Comparison of ENCODE assay signal across 40 cellular contexts in the genomic region with DNA sequence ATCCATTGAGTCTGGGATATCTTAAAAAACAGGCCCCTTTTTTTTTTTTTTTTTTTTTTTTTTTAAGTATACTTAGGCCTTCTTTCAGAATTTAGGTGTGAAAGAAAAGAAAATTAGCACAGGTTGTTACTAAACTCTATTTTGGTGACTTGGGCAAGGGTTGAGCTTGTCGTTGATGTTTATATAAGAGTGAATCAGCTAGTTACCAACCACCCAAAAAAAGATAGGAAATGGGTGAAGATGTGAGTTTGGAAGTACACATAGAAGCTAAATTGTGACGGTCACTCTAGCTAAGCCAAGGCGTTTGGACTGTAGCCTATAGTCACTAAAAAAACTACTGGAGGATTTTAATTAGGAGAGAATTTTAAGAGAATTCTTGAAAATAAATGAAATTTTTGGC.
"Had no signal": no experiment of that assay in that cellular context is flagged by ENCODE, and none has a peak within 500 bp of the region (broad histone marks: within the 10 kb centered on the region; RNA-seq: fewer than 3 reads in every experiment).

No MANE protein-coding gene starts in this region.

- ATAC-seq: activated naive CD4-positive, alpha-beta T cell treated with anti-CD3 and anti-CD28 coated beads, Interleukin-2, amount 50 U/mL, for 72 hours; activated naive CD8-positive, alpha-beta T cell treated with anti-CD3 and anti-CD28 coated beads, Interleukin-2, amount 50 U/mL, for 24 hours; activated T-cell treated with anti-CD3 and anti-CD28 coated beads, Interleukin-2, amount 50 U/mL, for 4 hours; activated T-cell treated with anti-CD3 and anti-CD28 coated beads, Interleukin-2, amount 50 U/mL, for 72 hours; activated T-helper 17 cell treated with anti-CD3 and anti-CD28 coated beads, Interleukin-2, amount 50 U/mL, for 72 hours; body of pancreas had no signal

- FAIRE-seq: astrocyte, bronchial epithelial cell had no signal

- H3K4me1 ChIP-seq: adrenal gland, ascending aorta, body of pancreas, breast epithelium had no signal

- H3K36me3 ChIP-seq: adrenal gland, ascending aorta, brain microvascular endothelial cell, breast epithelium, cardiac muscle cell had no signal

- H3K27ac Mint-ChIP-seq: activated naive CD4-positive, alpha-beta T cell treated with anti-CD3 and anti-CD28 coated beads for 36 hours; activated naive CD4-positive, alpha-beta T cell treated with anti-CD3 and anti-CD28 coated beads, Interleukin-2, amount 10 ng/mL, durations not matched to agents 7 days and 5 days; activated naive CD4-positive, alpha-beta T cell treated with anti-CD3 and anti-CD28 coated beads, Interleukin-2, amount 50 U/mL, for 24 hours; activated naive CD4-positive, alpha-beta T cell treated with anti-CD3 and anti-CD28 coated beads, Interleukin-2, amount 50 U/mL, for 72 hours; activated naive CD8-positive, alpha-beta T cell; activated naive CD8-positive, alpha-beta T cell treated with anti-CD3 and anti-CD28 coated beads for 36 hours; activated naive CD8-positive, alpha-beta T cell treated with anti-CD3 and anti-CD28 coated beads, Interleukin-2, amount 10 ng/mL, durations not matched to agents 7 days and 5 days; activated naive CD8-positive, alpha-beta T cell treated with anti-CD3 and anti-CD28 coated beads, Interleukin-2, amount 50 U/mL, for 24 hours; activated T-cell treated with anti-CD3 and anti-CD28 coated beads, Interleukin-2, amount 50 U/mL, for 24 hours; activated T-cell treated with anti-CD3 and anti-CD28 coated beads, Interleukin-2, amount 50 U/mL, for 72 hours; activated T-helper 1 cell treated with anti-CD3 and anti-CD28 coated beads, Interleukin-12 subunit alpha, Interleukin-12 subunit beta, Interleukin-2, Interleukin-4 antibody, amounts not matched to agents 30 ng/mL and 10 ng/mL and 1 ng/mL, durations not matched to agents 14 hours and 24 hours and 36 hours; activated T-helper 17 cell treated with anti-CD3 and anti-CD28 coated beads, Interleukin-2, amount 50 U/mL, for 72 hours; activated T-helper 2 cell treated with anti-CD3 and anti-CD28 coated beads, Interferon-gamma antibody, Interleukin-2, Interleukin-4, amounts not matched to agents 10 μg/mL and 5 μg/mL and 100 μg/mL, durations not matched to agents 14 hours and 24 hours and 36 hours; brain had no signal

- H3K27me3 ChIP-seq: adrenal gland, ascending aorta, body of pancreas, brain microvascular endothelial cell, breast epithelium, cardiac muscle cell had no signal

- H3K4me1 Mint-ChIP-seq: activated naive CD4-positive, alpha-beta T cell treated with anti-CD3 and anti-CD28 coated beads, Interleukin-2, amount 10 ng/mL, durations not matched to agents 7 days and 5 days; activated naive CD4-positive, alpha-beta T cell treated with anti-CD3 and anti-CD28 coated beads, Interleukin-2, amount 50 U/mL, for 24 hours; activated naive CD8-positive, alpha-beta T cell treated with anti-CD3 and anti-CD28 coated beads for 36 hours; activated naive CD8-positive, alpha-beta T cell treated with anti-CD3 and anti-CD28 coated beads, Interleukin-2, amount 10 ng/mL, durations not matched to agents 7 days and 5 days; activated naive CD8-positive, alpha-beta T cell treated with anti-CD3 and anti-CD28 coated beads, Interleukin-2, amount 50 U/mL, for 24 hours; activated T-helper 17 cell treated with anti-CD3 and anti-CD28 coated beads, Interleukin-2, amount 50 U/mL, for 72 hours; brain; central memory CD8-positive, alpha-beta T cell had no signal

- H3K4me3 Mint-ChIP-seq: activated naive CD4-positive, alpha-beta T cell treated with anti-CD3 and anti-CD28 coated beads for 36 hours; activated naive CD4-positive, alpha-beta T cell treated with anti-CD3 and anti-CD28 coated beads, Interleukin-2, amount 10 ng/mL, durations not matched to agents 7 days and 5 days; activated naive CD4-positive, alpha-beta T cell treated with anti-CD3 and anti-CD28 coated beads, Interleukin-2, amount 50 U/mL, for 24 hours; activated naive CD8-positive, alpha-beta T cell; activated naive CD8-positive, alpha-beta T cell treated with anti-CD3 and anti-CD28 coated beads for 36 hours; activated naive CD8-positive, alpha-beta T cell treated with anti-CD3 and anti-CD28 coated beads, Interleukin-2, amount 10 ng/mL, durations not matched to agents 7 days and 5 days; activated naive CD8-positive, alpha-beta T cell treated with anti-CD3 and anti-CD28 coated beads, Interleukin-2, amount 50 U/mL, for 24 hours; activated T-cell treated with anti-CD3 and anti-CD28 coated beads, Interleukin-2, amount 50 U/mL, for 24 hours; activated T-cell treated with anti-CD3 and anti-CD28 coated beads, Interleukin-2, amount 50 U/mL, for 4 hours; activated T-cell treated with anti-CD3 and anti-CD28 coated beads, Interleukin-2, amount 50 U/mL, for 72 hours; activated T-helper 1 cell treated with anti-CD3 and anti-CD28 coated beads, Interleukin-12 subunit alpha, Interleukin-12 subunit beta, Interleukin-2, Interleukin-4 antibody, amounts not matched to agents 30 ng/mL and 10 ng/mL and 1 ng/mL, durations not matched to agents 14 hours and 24 hours and 36 hours; activated T-helper 17 cell treated with anti-CD3 and anti-CD28 coated beads, Interleukin-2, amount 50 U/mL, for 72 hours; brain; central memory CD8-positive, alpha-beta T cell had no signal

- H3K9me3 Mint-ChIP-seq: activated naive CD4-positive, alpha-beta T cell treated with anti-CD3 and anti-CD28 coated beads for 36 hours; activated T-helper 17 cell treated with anti-CD3 and anti-CD28 coated beads, Interleukin-2, amount 50 U/mL, for 72 hours had no signal

- H3K36me3 Mint-ChIP-seq: activated naive CD4-positive, alpha-beta T cell treated with anti-CD3 and anti-CD28 coated beads, Interleukin-2, amount 10 ng/mL, durations not matched to agents 7 days and 5 days; activated naive CD4-positive, alpha-beta T cell treated with anti-CD3 and anti-CD28 coated beads, Interleukin-2, amount 50 U/mL, for 24 hours; activated naive CD8-positive, alpha-beta T cell; activated naive CD8-positive, alpha-beta T cell treated with anti-CD3 and anti-CD28 coated beads for 36 hours; activated naive CD8-positive, alpha-beta T cell treated with anti-CD3 and anti-CD28 coated beads, Interleukin-2, amount 10 ng/mL, durations not matched to agents 7 days and 5 days; brain had no signal

- H3K4me3 ChIP-seq: adrenal gland, ascending aorta, body of pancreas, breast epithelium, cardiac muscle cell had no signal

- H3K9me3 ChIP-seq: adrenal gland, ascending aorta, body of pancreas, breast epithelium had no signal

- DNase-seq: activated effector memory CD4-positive, alpha-beta T cell treated with anti-CD3 and anti-CD28 coated beads, Interleukin-2, amount 50 U/mL, for 16 hours; activated effector memory CD4-positive, alpha-beta T cell treated with Interleukin-2 at 50 U/mL for 16 hours; activated gamma-delta T cell; activated gamma-delta T cell treated with Interleukin-2 at 50 U/mL for 16 hours; activated naive CD4-positive, alpha-beta T cell; activated naive CD4-positive, alpha-beta T cell treated with anti-CD3 and anti-CD28 coated beads for 36 hours; activated naive CD4-positive, alpha-beta T cell treated with anti-CD3 and anti-CD28 coated beads, Interleukin-2, amount 10 ng/mL, durations not matched to agents 7 days and 5 days; activated naive CD4-positive, alpha-beta T cell treated with anti-CD3 and anti-CD28 coated beads, Interleukin-2, amount 50 U/mL, for 16 hours; activated naive CD4-positive, alpha-beta T cell treated with Interleukin-2 at 50 U/mL for 16 hours; activated naive CD8-positive, alpha-beta T cell treated with anti-CD3 and anti-CD28 coated beads for 36 hours; activated naive CD8-positive, alpha-beta T cell treated with anti-CD3 and anti-CD28 coated beads, Interleukin-2, amount 10 ng/mL, durations not matched to agents 7 days and 5 days; activated naive CD8-positive, alpha-beta T cell treated with anti-CD3 and anti-CD28 coated beads, Interleukin-2, amount 50 U/mL, for 24 hours; activated T-cell treated with anti-CD3 and anti-CD28 coated beads, Interleukin-2, amount 50 U/mL, for 1 hour; activated T-cell treated with anti-CD3 and anti-CD28 coated beads, Interleukin-2, amount 50 U/mL, for 24 hours; activated T-cell treated with anti-CD3 and anti-CD28 coated beads, Interleukin-2, amount 50 U/mL, for 4 hours; activated T-cell treated with anti-CD3 and anti-CD28 coated beads, Interleukin-2, amount 50 U/mL, for 48 hours; activated T-cell treated with anti-CD3 and anti-CD28 coated beads, Interleukin-2, amount 50 U/mL, for 72 hours; adrenal gland; amniotic stem cell; amygdala; anterior cingulate cortex; aorta; body of pancreas; brain microvascular endothelial cell; caudate nucleus; central memory CD4-positive, alpha-beta T cell; cerebellar nuclear complex had no signal

- H3K27me3 Mint-ChIP-seq: activated naive CD4-positive, alpha-beta T cell treated with anti-CD3 and anti-CD28 coated beads, Interleukin-2, amount 10 ng/mL, durations not matched to agents 7 days and 5 days; activated naive CD4-positive, alpha-beta T cell treated with anti-CD3 and anti-CD28 coated beads, Interleukin-2, amount 50 U/mL, for 24 hours; activated naive CD8-positive, alpha-beta T cell; activated naive CD8-positive, alpha-beta T cell treated with anti-CD3 and anti-CD28 coated beads for 36 hours; activated naive CD8-positive, alpha-beta T cell treated with anti-CD3 and anti-CD28 coated beads, Interleukin-2, amount 10 ng/mL, durations not matched to agents 7 days and 5 days; activated naive CD8-positive, alpha-beta T cell treated with anti-CD3 and anti-CD28 coated beads, Interleukin-2, amount 50 U/mL, for 24 hours; activated T-cell treated with anti-CD3 and anti-CD28 coated beads, Interleukin-2, amount 50 U/mL, for 24 hours; activated T-helper 17 cell treated with anti-CD3 and anti-CD28 coated beads, Interleukin-2, amount 50 U/mL, for 72 hours; brain; central memory CD8-positive, alpha-beta T cell had no signal

- H3K27ac ChIP-seq: adrenal gland, ascending aorta, body of pancreas, brain microvascular endothelial cell, breast epithelium, cardiac muscle cell had no signal
